In the genomic region with DNA sequence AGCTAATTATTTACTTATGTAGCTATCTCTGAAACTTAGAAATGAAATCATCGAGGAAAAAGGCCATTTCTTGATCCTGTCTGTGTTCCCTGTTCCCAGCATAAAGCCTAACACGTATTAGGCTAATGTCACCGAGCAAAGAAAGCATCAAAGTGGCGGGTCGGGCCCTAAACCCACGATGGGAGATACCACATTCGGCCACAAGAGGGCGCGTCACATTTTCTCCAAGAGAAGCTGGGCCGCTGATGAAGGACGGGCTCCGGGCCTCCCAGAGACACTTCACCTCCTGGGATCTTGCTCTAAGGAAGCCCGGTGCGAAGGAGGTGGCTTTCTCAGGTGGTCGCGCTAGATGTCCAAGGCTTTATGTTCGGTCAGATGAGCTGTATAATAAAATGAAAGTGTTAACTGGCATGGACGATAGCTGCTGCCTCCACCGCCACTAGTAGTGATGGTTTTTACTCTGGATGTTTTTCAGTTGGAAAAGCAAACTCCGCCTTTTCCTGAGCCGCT, we compare ENCODE assay signal across 8 cellular contexts. TPM values are rescaled to one million over a fixed set of nuclear protein-coding genes. Genes with fewer than 3 reads are reported as not detected.
DNase-seq lines count a peak whose midpoint lies in the region; ATAC-seq, FAIRE-seq and TF ChIP-seq lines count a peak whose summit lies in the region.

No MANE protein-coding gene starts in this region.

- no peaks in the 10 kb centered on the region for H4K20me1 ChIP-seq in GM12878 (ENCODE audit: control insufficient read depth, insufficient read depth)

- no peaks in the 10 kb centered on the region for H3K27me3 ChIP-seq in CD4-positive, alpha-beta T cell (ENCODE audit: control insufficient read depth, insufficient read depth, low read length)
- H3K27me3 ChIP-seq in GM12878 (replicated peaks in 1 of 2; ENCODE audit: control insufficient read depth in 2 of 2, insufficient read depth in 2 of 2, low read length in 1 of 2), result no peaks in the 10 kb centered on the region

- intact Hi-C loops in CD4-positive, alpha-beta T cell (cut with DNase I, micrococcal nuclease), result loop anchor here (1.0 to 10.0 kb wide), 5 partner anchors 37 to 389 kb away; partner anchors contain the start of genes ITGA3 (in 1 of the 2), SLC35B1 (in 1 of the 2) and TMEM92 (in 1 of the 2)
- intact Hi-C loops in GM12878 (cut with micrococcal nuclease; ENCODE audit: unreplicated experiment), result loop anchor here (1.0 to 2.0 kb wide), 3 partner anchors 37 to 203 kb away; partner anchors contain the start of gene ITGA3

- H3K27ac Mint-ChIP-seq in CD4-positive, alpha-beta T cell, result peak overlapping the region; percentile 88

- TF ChIP-seq RAD21 in GM12878 (IDR thresholded peaks at IDR 0.05; ENCODE audit: insufficient read depth, low read depth, low read length), result peak; percentile 51

- peak; percentile 50 for ATAC-seq in CD4-positive, alpha-beta T cell (ENCODE audit: poor library complexity)
- peak; percentile 78 for ATAC-seq in GM12878

- no peaks in the 10 kb centered on the region for H3K79me2 ChIP-seq in GM12878 (ENCODE audit: control insufficient read depth, insufficient read depth, low read length)

- in situ Hi-C loops in GM12878 (cut with MboI), result loop anchor here (5.0 kb wide), 1 partner anchor 67 kb away; no protein-coding TSS in a partner anchor

- H2AFZ ChIP-seq in GM12878 (ENCODE audit: control insufficient read depth, low read depth, low read length), result peak overlapping the region; percentile 98

- peaks cover 24% of the 10 kb centered on the region for H3K36me3 Mint-ChIP-seq in CD4-positive, alpha-beta T cell (ENCODE audit: low read depth)

- BruUV-seq in GM12878 (replicated peaks; lab: Mats Ljungman, UMichigan), result no TSS peak

- H3K9me3 ChIP-seq in CD4-positive, alpha-beta T cell (ENCODE audit: control insufficient read depth, low read length), result no peaks in the 10 kb centered on the region
- no peaks in the 10 kb centered on the region for H3K9me3 ChIP-seq in GM12878 (replicated peaks; ENCODE audit: control insufficient read depth, insufficient read depth, low read length)

- H3K9ac ChIP-seq in GM12878 (ENCODE audit: control insufficient read depth, insufficient read depth, low read length), result peak overlapping the region; percentile 52

- peak overlapping the region; percentile 100 for H3K4me2 ChIP-seq in GM12878 (ENCODE audit: control insufficient read depth, insufficient read depth)

- no peak for TF ChIP-seq POLR2A in GM12878 (IDR thresholded peaks at IDR 0.05; ENCODE audit: low read depth, low read length)

- RAD21 ChIA-PET in GM12878 (lab: Charles Lee; ENCODE audit: unreplicated experiment), result interaction anchor here (0.7 to 2.5 kb wide), 17 partner anchors 9 to 238 kb away, joined by 3 to 17 read pairs (median 5); partner anchors contain the start of gene COL1A1

- peak overlapping the region; percentile 83 for H3K27ac ChIP-seq in CD4-positive, alpha-beta T cell (ENCODE audit: low read depth, low read length)
- H3K27ac ChIP-seq in GM12878 (ENCODE audit: control insufficient read depth, insufficient read depth), result peak overlapping the region; percentile 14; the same call in 1 of the 2 replicates

- H3K4me1 ChIP-seq in GM12878 (ENCODE audit: control insufficient read depth, insufficient read depth, low read length), result peaks cover 17% of the 10 kb centered on the region

- POLR2A ChIA-PET in CD4-positive, alpha-beta T cell (lab: Charles Lee), result interaction anchor here (0.8 to 1.5 kb wide), 16 partner anchors 9 to 1202 kb away, joined by 3 to 14 read pairs (median 4); partner anchors contain the start of genes ATP5MC1, ITGA3, PPP1R9B and XYLT2
- POLR2A ChIA-PET in GM12878 (lab: Charles Lee), result interaction anchor here (0.5 to 1.5 kb wide), 8 partner anchors 37 to 345 kb away, joined by 3 to 5 read pairs (median 4); partner anchors contain the start of gene SGCA

- no peaks in the 10 kb centered on the region for H3K36me3 ChIP-seq in GM12878 (ENCODE audit: control insufficient read depth in 2 of 2, insufficient read depth in 2 of 2, low read length in 1 of 2)

- TF ChIP-seq EP300 in GM12878 (IDR thresholded peaks at IDR 0.05; ENCODE audit: borderline replicate concordance in 1 of 2, control insufficient read depth in 1 of 2, low read depth in 2 of 2, low read length in 2 of 2), result no peak

- H3K27me3 Mint-ChIP-seq in CD4-positive, alpha-beta T cell, result no peaks in the 10 kb centered on the region

- TF ChIP-seq CTCF in CD4-positive, alpha-beta T cell (IDR thresholded peaks at IDR 0.05), result peak; percentile 94
- TF ChIP-seq CTCF in GM12878 (IDR thresholded peaks at IDR 0.05 in 2 of 3, conservative IDR thresholded peaks at IDR 0.05 in 1 of 3; ENCODE audit: control insufficient read depth in 2 of 3, extremely low read depth in 1 of 3, insufficient read depth in 1 of 3, low read depth in 3 of 3, low read length in 3 of 3), result peak; percentile 79 to 93 (median 88)
- peak; percentile 78 for TF ChIP-seq CTCF in retinal pigment epithelial cell (conservative IDR thresholded peaks at IDR 0.05; ENCODE audit: low read depth, low read length)

- SMC1A ChIA-PET in GM12878 (lab: Charles Lee; ENCODE audit: uncharacterized antibody, unreplicated experiment), result interaction anchor here (0.6 to 3.7 kb wide), 29 partner anchors 9 to 528 kb away, joined by 3 to 23 read pairs (median 6); partner anchors contain the start of genes ITGA3, PPP1R9B and SGCA

- CTCF ChIA-PET in CD4-positive, alpha-beta T cell (lab: Charles Lee), result interaction anchor here (0.6 to 2.0 kb wide), 27 partner anchors 9 to 686 kb away, joined by 3 to 17 read pairs (median 6); partner anchors contain the start of genes ITGA3, LRRC59 and SAMD14
- CTCF ChIA-PET in GM12878 (lab: Yijun Ruan, JAX), result interaction anchor here (0.6 to 5.7 kb wide), 84 partner anchors 8 to 902 kb away, joined by 3 to 64 read pairs (median 5); partner anchors contain the start of genes COL1A1, ITGA3, LRRC59 and PPP1R9B

- DNase-seq in CD4-positive, alpha-beta T cell, result peak; percentile 79 to 94 (median 90)
- DNase-seq in H4 (ENCODE audit: low spot score) (peak; percentile 83), NCI-H1930 (lab: John Stamatoyannopoulos, UW) (peak; percentile 56 to 83), T1000 (lab: John Stamatoyannopoulos, UW) (peak; percentile 73), GM12878 (ENCODE audit: low read depth, low spot score) (peak; percentile 41), hypothalamus (lab: John Stamatoyannopoulos, UW) (peak; percentile 48 to 97 (median 81)), retinal pigment epithelial cell (ENCODE audit: low read depth) (no peak), cortex of kidney (lab: John Stamatoyannopoulos, UW) (no peak)

- H3K4me3 Mint-ChIP-seq in CD4-positive, alpha-beta T cell, result peak overlapping the region; percentile 96

- H3K9me3 Mint-ChIP-seq in CD4-positive, alpha-beta T cell, result no peaks in the 10 kb centered on the region

- 1% methylated on average over 21 of the region's 21 CpGs for WGBS in GM12878 (ENCODE audit: insufficient coverage, insufficient replicate concordance, low lambda C conversion rate, missing lambda C conversion rate)

- H3K4me3 ChIP-seq in GM12878 (peak overlapping the region; percentile 71), retinal pigment epithelial cell (ENCODE audit: low read length) (peak overlapping the region; percentile 62)

- H3K4me1 Mint-ChIP-seq in CD4-positive, alpha-beta T cell (ENCODE audit: low read depth), result peaks cover 31% of the 10 kb centered on the region

- FAIRE-seq in GM12878 (lab: Jason Lieb, UNC), result peak; percentile 97

RNA-seq across cellular contexts. Expression of gene PDK2, which starts 0.9 kb away (rescaled TPM):
- total RNA-seq in CD4-positive, alpha-beta T cell, result 10 to 100 TPM in 1 of 2 experiments, 1 to 10 TPM in 1; 8.7 to 10.1 TPM
- total RNA-seq in H4 (2014; rRNA removed; shearing (Covaris generic)), result 37.6 and 41.2 TPM in 2 replicates
- 16.9 and 18.0 TPM in 2 replicates for total RNA-seq in GM12878 (2013; cell fraction: nucleolus; rRNA removed)
- total RNA-seq in GM12878 (2014; rRNA removed) (9.7 and 12.3 TPM in 2 replicates), GM12878 (2014; rRNA removed; fragmentation: Illumina TruSeq; extraction: Trizol) (6.5 and 8.6 TPM in 2 replicates), GM12878 (2021) (14.2 and 16.1 TPM in 2 replicates)
- polyA plus RNA-seq in GM12878 (2011; ENCODE audit: low read depth), result 4.5 TPM
- polyA plus RNA-seq in GM12878 (2011; rRNA removed) (8.8 and 22.6 TPM in 2 replicates), GM12878 (2014; fragmentation: Illumina TruSeq; extraction: Trizol) (9.8 and 12.3 TPM in 2 replicates), GM12878 (2014; fragmentation: Nextera tagmentation; extraction: Ambion mirVana) (1 to 10 TPM in 1 of 2 experiments, under 1 TPM in 1; 0.98 to 1.2 TPM), GM12878 (2014; rRNA removed) (9.6 and 16.0 TPM in 2 replicates), GM12878 (2016; fragmentation: Nextera tagmentation; extraction: Ambion mirVana) (10 to 100 TPM; 17.5 to 20.2 TPM)
- polyA plus RNA-seq in GM12878 (2011; cell fraction: cytosol; rRNA removed), result 33.3 and 38.8 TPM in 2 replicates
- 92.2 and 108 TPM in 2 replicates for polyA plus RNA-seq in GM12878 (2011; cell fraction: nucleus; rRNA removed)
- 9.1 and 10.7 TPM in 2 replicates for polyA plus RNA-seq in GM12878 (2012)
- polyA minus RNA-seq in GM12878 (2011; rRNA and poly(A)+ RNA removed), result 22.7 and 37.5 TPM in 2 replicates
- polyA minus RNA-seq in GM12878 (2011; cell fraction: cytosol; rRNA and poly(A)+ RNA removed), result 9.5 and 15.8 TPM in 2 replicates
- polyA minus RNA-seq in GM12878 (2011; cell fraction: nucleus; rRNA and poly(A)+ RNA removed), result 16.0 and 35.1 TPM in 2 replicates

RNA-seq across cellular contexts. Expression of gene SAMD14, which starts 35.7 kb away (rescaled TPM):
- total RNA-seq in CD4-positive, alpha-beta T cell, result under 1 TPM; 0.33 to 0.53 TPM
- 0.70 and 1.2 TPM in 2 replicates for total RNA-seq in H4 (2014; rRNA removed; shearing (Covaris generic))
- total RNA-seq in GM12878 (2013; cell fraction: nucleolus; rRNA removed), result 2.6 and 4.3 TPM in 2 replicates
- total RNA-seq in GM12878 (2014; rRNA removed) (0.17 and 0.22 TPM in 2 replicates), GM12878 (2014; rRNA removed; fragmentation: Illumina TruSeq; extraction: Trizol) (0.22 and 0.74 TPM in 2 replicates), GM12878 (2021) (1.3 and 1.7 TPM in 2 replicates)
- 0.58 TPM for polyA plus RNA-seq in GM12878 (2011; ENCODE audit: low read depth)
- polyA plus RNA-seq in GM12878 (2011; rRNA removed) (0.32 and 1.3 TPM in 2 replicates), GM12878 (2014; fragmentation: Illumina TruSeq; extraction: Trizol) (0.19 and 0.25 TPM in 2 replicates), GM12878 (2014; fragmentation: Nextera tagmentation; extraction: Ambion mirVana) (not detected), GM12878 (2014; rRNA removed) (0.51 and 1.4 TPM in 2 replicates), GM12878 (2016; fragmentation: Nextera tagmentation; extraction: Ambion mirVana) (under 1 TPM in 1 of 2 experiments, not detected in 1; 0.06 TPM)
- polyA plus RNA-seq in GM12878 (2011; cell fraction: cytosol; rRNA removed), result 0.51 and 1.2 TPM in 2 replicates
- polyA plus RNA-seq in GM12878 (2011; cell fraction: nucleus; rRNA removed), result 8.0 and 8.3 TPM in 2 replicates
- 0.45 and 0.66 TPM in 2 replicates for polyA plus RNA-seq in GM12878 (2012)
- polyA minus RNA-seq in GM12878 (2011; rRNA and poly(A)+ RNA removed), result 0.59 and 2.0 TPM in 2 replicates
- polyA minus RNA-seq in GM12878 (2011; cell fraction: cytosol; rRNA and poly(A)+ RNA removed), result 0.73 TPM in 1 of 2 replicates, not detected in the other
- 1.1 and 1.8 TPM in 2 replicates for polyA minus RNA-seq in GM12878 (2011; cell fraction: nucleus; rRNA and poly(A)+ RNA removed)

RNA-seq across cellular contexts. Expression of gene ITGA3, which starts 38.4 kb away (rescaled TPM):
- 1 to 10 TPM; 2.3 to 2.4 TPM for total RNA-seq in CD4-positive, alpha-beta T cell
- total RNA-seq in H4 (2014; rRNA removed; shearing (Covaris generic)), result 106 and 129 TPM in 2 replicates
- 22.3 and 23.3 TPM in 2 replicates for total RNA-seq in GM12878 (2013; cell fraction: nucleolus; rRNA removed)
- 10.3 and 13.4 TPM in 2 replicates for total RNA-seq in GM12878 (2014; rRNA removed)
- total RNA-seq in GM12878 (2014; rRNA removed; fragmentation: Illumina TruSeq; extraction: Trizol), result 6.6 and 6.9 TPM in 2 replicates
- total RNA-seq in GM12878 (2021), result 12.5 and 14.3 TPM in 2 replicates
- polyA plus RNA-seq in GM12878 (2011; ENCODE audit: low read depth), result 1.8 TPM
- polyA plus RNA-seq in GM12878 (2011; rRNA removed), result 4.3 and 6.9 TPM in 2 replicates
- polyA plus RNA-seq in GM12878 (2011; cell fraction: cytosol; rRNA removed), result 10.9 and 12.4 TPM in 2 replicates
- 28.4 and 35.6 TPM in 2 replicates for polyA plus RNA-seq in GM12878 (2011; cell fraction: nucleus; rRNA removed)
- 3.0 and 3.2 TPM in 2 replicates for polyA plus RNA-seq in GM12878 (2012)
- polyA plus RNA-seq in GM12878 (2014; fragmentation: Illumina TruSeq; extraction: Trizol), result 3.8 and 6.6 TPM in 2 replicates
- polyA plus RNA-seq in GM12878 (2014; fragmentation: Nextera tagmentation; extraction: Ambion mirVana), result under 1 TPM; 0.29 to 0.86 TPM
- polyA plus RNA-seq in GM12878 (2014; rRNA removed), result 7.1 and 10.5 TPM in 2 replicates
- 1 to 10 TPM; 4.0 to 4.6 TPM for polyA plus RNA-seq in GM12878 (2016; fragmentation: Nextera tagmentation; extraction: Ambion mirVana)
- 15.2 and 22.9 TPM in 2 replicates for polyA minus RNA-seq in GM12878 (2011; rRNA and poly(A)+ RNA removed)
- 12.0 and 17.7 TPM in 2 replicates for polyA minus RNA-seq in GM12878 (2011; cell fraction: cytosol; rRNA and poly(A)+ RNA removed)
- 20.2 and 36.4 TPM in 2 replicates for polyA minus RNA-seq in GM12878 (2011; cell fraction: nucleus; rRNA and poly(A)+ RNA removed)

RNA-seq across cellular contexts. Expression of gene PPP1R9B, which starts 56.2 kb away (rescaled TPM):
- 10 to 100 TPM; 53.4 to 55.7 TPM for total RNA-seq in CD4-positive, alpha-beta T cell
- total RNA-seq in H4 (2014; rRNA removed; shearing (Covaris generic)), result 16.3 and 18.5 TPM in 2 replicates
- 55.7 and 68.4 TPM in 2 replicates for total RNA-seq in GM12878 (2013; cell fraction: nucleolus; rRNA removed)
- 59.9 and 62.9 TPM in 2 replicates for total RNA-seq in GM12878 (2014; rRNA removed)
- 35.9 and 39.6 TPM in 2 replicates for total RNA-seq in GM12878 (2014; rRNA removed; fragmentation: Illumina TruSeq; extraction: Trizol)
- 103 and 107 TPM in 2 replicates for total RNA-seq in GM12878 (2021)
- 21.7 TPM for polyA plus RNA-seq in GM12878 (2011; ENCODE audit: low read depth)
- 30.2 and 44.4 TPM in 2 replicates for polyA plus RNA-seq in GM12878 (2011; rRNA removed)
- 39.3 and 43.6 TPM in 2 replicates for polyA plus RNA-seq in GM12878 (2011; cell fraction: cytosol; rRNA removed)
- 75.0 and 144 TPM in 2 replicates for polyA plus RNA-seq in GM12878 (2011; cell fraction: nucleus; rRNA removed)
- 54.8 and 64.1 TPM in 2 replicates for polyA plus RNA-seq in GM12878 (2012)
- 17.9 and 35.4 TPM in 2 replicates for polyA plus RNA-seq in GM12878 (2014; fragmentation: Illumina TruSeq; extraction: Trizol)
- polyA plus RNA-seq in GM12878 (2014; fragmentation: Nextera tagmentation; extraction: Ambion mirVana), result under 1 TPM; 0.20 to 0.45 TPM
- 52.0 and 58.7 TPM in 2 replicates for polyA plus RNA-seq in GM12878 (2014; rRNA removed)
- polyA plus RNA-seq in GM12878 (2016; fragmentation: Nextera tagmentation; extraction: Ambion mirVana), result 1 to 10 TPM; 1.8 to 2.3 TPM
- 38.4 and 59.7 TPM in 2 replicates for polyA minus RNA-seq in GM12878 (2011; rRNA and poly(A)+ RNA removed)
- 36.3 and 36.8 TPM in 2 replicates for polyA minus RNA-seq in GM12878 (2011; cell fraction: cytosol; rRNA and poly(A)+ RNA removed)
- 12.3 and 46.2 TPM in 2 replicates for polyA minus RNA-seq in GM12878 (2011; cell fraction: nucleus; rRNA and poly(A)+ RNA removed)

Comparison
In these comparisons a context has a peak if more than half of its experiments do, and no peak if none do; other contexts are left out.
1. DNase-seq: peak in CD4-positive, alpha-beta T cell (10 of 10), H4 (single experiment), NCI-H1930 (2 of 2), T1000 (single experiment), GM12878 (single experiment) and hypothalamus (51 of 51); none in retinal pigment epithelial cell (single experiment) and cortex of kidney (single experiment).
2. Peak in every context shown above with its lines, with median percentiles within 50 percentile points of each other: CTCF ChIP-seq.